ENCODE assay signal across 8 cellular contexts in the genomic region with DNA sequence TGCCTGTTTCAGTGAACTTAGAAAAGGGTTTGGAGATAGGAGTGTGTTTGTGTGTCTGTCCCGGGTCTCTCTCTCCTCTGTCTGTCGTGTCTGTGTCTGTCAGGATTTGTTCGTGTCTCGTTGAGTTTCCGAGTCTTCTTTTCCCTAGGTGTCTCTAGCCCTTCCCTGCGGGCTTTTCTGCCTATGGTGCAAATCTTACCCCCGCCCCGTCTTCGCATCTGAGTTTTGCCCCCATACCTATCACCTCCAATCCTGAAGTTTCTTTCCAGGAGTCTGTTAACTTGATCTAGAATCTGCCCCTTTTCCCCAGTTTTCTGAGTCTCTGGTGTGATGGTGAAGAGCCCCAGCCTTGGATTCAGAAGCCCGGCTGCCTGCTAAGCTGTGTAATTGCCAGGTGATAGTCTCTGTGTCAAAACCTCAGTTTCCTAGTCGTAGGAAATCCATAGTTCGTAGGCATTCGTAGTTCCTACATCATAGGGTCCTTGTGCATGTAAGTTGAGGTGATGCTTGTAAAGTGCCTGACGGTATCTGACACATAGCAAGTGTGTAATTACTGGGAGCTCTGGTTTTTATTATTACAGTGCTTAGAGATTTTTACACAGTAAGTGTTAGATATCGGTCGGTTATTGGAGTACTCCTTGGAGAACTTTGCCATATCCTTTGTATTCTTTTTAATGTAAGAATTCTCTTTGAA. TPM values are rescaled to one million over a fixed set of nuclear protein-coding genes. Genes with fewer than 3 reads are reported as not detected.
A peak's percentile ranks its signal among the peaks of the same experiment; 100 is the strongest.
DNase-seq lines count a peak whose midpoint lies in the region; ATAC-seq and TF ChIP-seq lines count a peak whose summit lies in the region.

No MANE protein-coding gene starts in this region.

- H3K4me3 ChIP-seq in AG04449 (ENCODE audit: low read depth, low read length) (peak overlapping the region; percentile 66), muscle layer of colon (ENCODE audit: low read depth in 1 of 2, low read length in 2 of 2) (peak overlapping the region; percentile 82 to 98)

- H3K9ac ChIP-seq in muscle layer of colon (ENCODE audit: low read length): peak overlapping the region; percentile 88

- no peaks in the 10 kb centered on the region for H3K9me3 Mint-ChIP-seq in central memory CD8-positive, alpha-beta T cell

- CTCF ChIA-PET in AG04449 (lab: Yijun Ruan, JAX): interaction anchor here (0.8 kb wide), 1 partner anchor 9 kb away, joined by 3 read pairs; no protein-coding TSS in a partner anchor

- peak overlapping the region; percentile 99 for H3K27ac Mint-ChIP-seq in central memory CD8-positive, alpha-beta T cell (ENCODE audit: low read depth)

- DNase-seq in AG04449 (ENCODE audit: low read depth, low spot score) (no peak), NCI-H446 (lab: John Stamatoyannopoulos, UW) (no peak), H4 (ENCODE audit: low spot score) (no peak), KBM-7 (no peak)
- DNase-seq in central memory CD8-positive, alpha-beta T cell (ENCODE audit: low spot score in 2 of 2): no peak

- ATAC-seq in central memory CD8-positive, alpha-beta T cell (replicated peaks; ENCODE audit: extremely low read depth, poor library complexity, severe bottlenecking): no peak
- no peak for ATAC-seq in HG03175 (IDR thresholded peaks at IDR 0.05; ENCODE audit: unreplicated experiment)

- peaks cover 67% of the 10 kb centered on the region for H3K4me1 Mint-ChIP-seq in central memory CD8-positive, alpha-beta T cell

- no peaks in the 10 kb centered on the region for H3K27me3 Mint-ChIP-seq in central memory CD8-positive, alpha-beta T cell

- H3K27ac ChIP-seq in KOPT-K1 (ENCODE audit: low read depth, low read length, poor library complexity, severe bottlenecking) (peak overlapping the region; percentile 89), muscle layer of colon (ENCODE audit: low read depth, low read length) (peak overlapping the region; percentile 64)

- in situ Hi-C loops in KBM-7 (cut with MboI; ENCODE audit: low pct_unique_long_range_greater_than_20kb, low sequenced_read_pairs): no loop called here

- H3K9me3 ChIP-seq in KOPT-K1 (ENCODE audit: insufficient read depth, low read length, poor library complexity, severe bottlenecking) (no peaks in the 10 kb centered on the region), muscle layer of colon (ENCODE audit: low read length) (no peaks in the 10 kb centered on the region)

- POLR2A ChIA-PET in AG04449 (lab: Yijun Ruan, JAX): interaction anchor here (0.5 kb wide), 1 partner anchor 43 kb away, joined by 3 read pairs; no protein-coding TSS in a partner anchor

- H3K36me3 ChIP-seq in KOPT-K1 (ENCODE audit: insufficient read depth, low read length) (peaks cover 75% of the 10 kb centered on the region), muscle layer of colon (ENCODE audit: insufficient read depth, low read length) (peaks cover 36% of the 10 kb centered on the region)

- TF ChIP-seq CTCF in AG04449 (IDR thresholded peaks at IDR 0.05; ENCODE audit: insufficient read depth, low read length, missing control alignments): no peak

- H3K4me3 Mint-ChIP-seq in central memory CD8-positive, alpha-beta T cell: peak overlapping the region; percentile 99

- H3K4me1 ChIP-seq in muscle layer of colon (ENCODE audit: insufficient read depth, low read length): peaks cover 28% of the 10 kb centered on the region

- peaks cover 44% of the 10 kb centered on the region for H3K36me3 Mint-ChIP-seq in central memory CD8-positive, alpha-beta T cell (ENCODE audit: insufficient read depth)

- H3K27me3 ChIP-seq in muscle layer of colon (ENCODE audit: control insufficient read depth in 1 of 2, insufficient read depth in 2 of 2, low read length in 2 of 2): no peaks in the 10 kb centered on the region

RNA-seq across cellular contexts. Expression of a gene that starts 0.8 kb away (rescaled TPM):
- total RNA-seq in H4 (2014; rRNA removed; shearing (Covaris generic)): 43.6 and 59.6 TPM in 2 replicates

RNA-seq across cellular contexts. Expression of a gene that starts 21.0 kb away (rescaled TPM):
- 95.5 and 121 TPM in 2 replicates for total RNA-seq in H4 (2014; rRNA removed; shearing (Covaris generic))

RNA-seq across cellular contexts. Expression of a gene that starts 27.8 kb away (rescaled TPM):
- 0.45 and 2.4 TPM in 2 replicates for total RNA-seq in H4 (2014; rRNA removed; shearing (Covaris generic))

RNA-seq across cellular contexts. Expression of a gene that starts 32.4 kb away (rescaled TPM):
- total RNA-seq in H4 (2014; rRNA removed; shearing (Covaris generic)): 28.9 and 29.5 TPM in 2 replicates

RNA-seq across cellular contexts. Expression of a gene that starts 35.0 kb away (rescaled TPM):
- 9.6 and 19.2 TPM in 2 replicates for total RNA-seq in H4 (2014; rRNA removed; shearing (Covaris generic))
